In genomic region chr5:127367912-127368468, GRCh38 we compare ENCODE assay signal across 20 cellular contexts.
"Had no signal": no experiment of that assay in that cellular context is flagged by ENCODE, and none has a peak within 500 bp of the region (broad histone marks: within the 10 kb centered on the region; RNA-seq: fewer than 3 reads in every experiment).

No MANE protein-coding gene starts in this region.

- H3K9me3 Mint-ChIP-seq: activated CD4-positive, alpha-beta T cell treated with anti-CD3 and anti-CD28 coated beads, Interleukin-2, amount 10 ng/mL, durations not matched to agents 7 days and 5 days; activated naive CD4-positive, alpha-beta T cell treated with anti-CD3 and anti-CD28 coated beads, Interleukin-2, amount 10 ng/mL, durations not matched to agents 7 days and 5 days; activated naive CD8-positive, alpha-beta T cell treated with anti-CD3 and anti-CD28 coated beads, Interleukin-2, amount 50 U/mL, for 24 hours; activated T-cell treated with anti-CD3 and anti-CD28 coated beads, Interleukin-2, amount 50 U/mL, for 4 hours; naive B cell; stimulated activated naive CD8-positive, alpha-beta T cell treated with anti-CD3 and anti-CD28 coated beads, Interleukin-15, Interleukin-2, amounts not matched to agents 100 ng/mL and 50 ng/mL, for 24 hours had no signal

- H3K27ac ChIP-seq: brain microvascular endothelial cell, coronary artery, esophagus muscularis mucosa, gastroesophageal sphincter, heart left ventricle, left ventricle myocardium inferior, neural progenitor cell, psoas muscle, tibial nerve had no signal

- H3K27me3 ChIP-seq: brain microvascular endothelial cell, esophagus muscularis mucosa, gastroesophageal sphincter, neural progenitor cell, tibial nerve had no signal

- DNase-seq: activated CD4-positive, alpha-beta T cell treated with anti-CD3 and anti-CD28 coated beads, Interleukin-2, amount 10 ng/mL, durations not matched to agents 7 days and 5 days; activated CD8-positive, alpha-beta T cell treated with anti-CD3 and anti-CD28 coated beads, Interleukin-2, amount 10 ng/mL, durations not matched to agents 7 days and 5 days; activated effector memory CD4-positive, alpha-beta T cell treated with Interleukin-2 at 50 U/mL for 16 hours; activated naive CD4-positive, alpha-beta T cell treated with anti-CD3 and anti-CD28 coated beads, Interleukin-2, amount 10 ng/mL, durations not matched to agents 7 days and 5 days; activated naive CD8-positive, alpha-beta T cell treated with anti-CD3 and anti-CD28 coated beads, Interleukin-2, amount 50 U/mL, for 24 hours; activated T-cell treated with anti-CD3 and anti-CD28 coated beads, Interleukin-2, amount 50 U/mL, for 4 hours; anterior cingulate cortex; brain microvascular endothelial cell; heart left ventricle; left ventricle myocardium inferior; naive B cell; psoas muscle; right cardiac atrium had no signal

- H3K36me3 ChIP-seq: brain microvascular endothelial cell, esophagus muscularis mucosa, gastroesophageal sphincter, heart left ventricle, left ventricle myocardium inferior, neural progenitor cell, tibial nerve had no signal

- H3K27ac Mint-ChIP-seq: activated CD4-positive, alpha-beta T cell treated with anti-CD3 and anti-CD28 coated beads, Interleukin-2, amount 10 ng/mL, durations not matched to agents 7 days and 5 days; activated CD8-positive, alpha-beta T cell treated with anti-CD3 and anti-CD28 coated beads, Interleukin-2, amount 10 ng/mL, durations not matched to agents 7 days and 5 days; activated naive CD4-positive, alpha-beta T cell treated with anti-CD3 and anti-CD28 coated beads, Interleukin-2, amount 10 ng/mL, durations not matched to agents 7 days and 5 days; activated naive CD8-positive, alpha-beta T cell treated with anti-CD3 and anti-CD28 coated beads, Interleukin-2, amount 50 U/mL, for 24 hours; naive B cell; neural progenitor cell; stimulated activated naive CD8-positive, alpha-beta T cell treated with anti-CD3 and anti-CD28 coated beads, Interleukin-15, Interleukin-2, amounts not matched to agents 100 ng/mL and 50 ng/mL, for 24 hours had no signal

- ATAC-seq: activated CD4-positive, CD25-positive, alpha-beta regulatory T cell treated with anti-CD3 and anti-CD28 coated beads, Interleukin-2, amount 50 U/mL, for 24 hours; activated CD8-positive, alpha-beta T cell treated with anti-CD3 and anti-CD28 coated beads, Interleukin-2, amount 10 ng/mL, durations not matched to agents 7 days and 5 days; activated naive CD8-positive, alpha-beta T cell treated with anti-CD3 and anti-CD28 coated beads, Interleukin-2, amount 50 U/mL, for 24 hours; activated T-cell treated with anti-CD3 and anti-CD28 coated beads, Interleukin-2, amount 50 U/mL, for 4 hours; gastroesophageal sphincter; heart left ventricle; psoas muscle; right cardiac atrium had no signal

- H3K36me3 Mint-ChIP-seq: activated naive CD4-positive, alpha-beta T cell treated with anti-CD3 and anti-CD28 coated beads, Interleukin-2, amount 10 ng/mL, durations not matched to agents 7 days and 5 days; naive B cell had no signal

- H3K4me3 ChIP-seq: coronary artery, esophagus muscularis mucosa, gastroesophageal sphincter, heart left ventricle, left ventricle myocardium inferior, neural progenitor cell, psoas muscle, tibial nerve had no signal

- H3K4me1 ChIP-seq: gastroesophageal sphincter, heart left ventricle, left ventricle myocardium inferior, neural progenitor cell had no signal

- H3K4me1 Mint-ChIP-seq: activated CD4-positive, alpha-beta T cell treated with anti-CD3 and anti-CD28 coated beads, Interleukin-2, amount 10 ng/mL, durations not matched to agents 7 days and 5 days; activated naive CD4-positive, alpha-beta T cell treated with anti-CD3 and anti-CD28 coated beads, Interleukin-2, amount 10 ng/mL, durations not matched to agents 7 days and 5 days; activated naive CD8-positive, alpha-beta T cell treated with anti-CD3 and anti-CD28 coated beads, Interleukin-2, amount 50 U/mL, for 24 hours; naive B cell had no signal

- H3K4me3 Mint-ChIP-seq: activated CD4-positive, alpha-beta T cell treated with anti-CD3 and anti-CD28 coated beads, Interleukin-2, amount 10 ng/mL, durations not matched to agents 7 days and 5 days; activated CD8-positive, alpha-beta T cell treated with anti-CD3 and anti-CD28 coated beads, Interleukin-2, amount 10 ng/mL, durations not matched to agents 7 days and 5 days; activated naive CD4-positive, alpha-beta T cell treated with anti-CD3 and anti-CD28 coated beads, Interleukin-2, amount 10 ng/mL, durations not matched to agents 7 days and 5 days; activated naive CD8-positive, alpha-beta T cell treated with anti-CD3 and anti-CD28 coated beads, Interleukin-2, amount 50 U/mL, for 24 hours; activated T-cell treated with anti-CD3 and anti-CD28 coated beads, Interleukin-2, amount 50 U/mL, for 4 hours; naive B cell; neural progenitor cell; stimulated activated naive CD8-positive, alpha-beta T cell treated with anti-CD3 and anti-CD28 coated beads, Interleukin-15, Interleukin-2, amounts not matched to agents 100 ng/mL and 50 ng/mL, for 24 hours had no signal

- H3K9me3 ChIP-seq: esophagus muscularis mucosa, gastroesophageal sphincter, heart left ventricle, left ventricle myocardium inferior, psoas muscle, tibial nerve had no signal
